Comparison of ENCODE assay signal across 8 cellular contexts in genomic region chr6:116101790-116102189, GRCh38. TPM values are rescaled to one million over a fixed set of nuclear protein-coding genes. Genes with fewer than 3 reads are reported as not detected.
DNase-seq lines count a peak whose midpoint lies in the region; ATAC-seq and TF ChIP-seq lines count a peak whose summit lies in the region.

No MANE protein-coding gene starts in this region.

- peaks cover 39 to 45% of the 10 kb centered on the region in 2 donors for H3K4me1 Mint-ChIP-seq in natural killer cell treated with Interleukin-12 subunit alpha and Interleukin-12 subunit beta and Interleukin-15 and Interleukin-18, amount 100 ng/mL, for 72 hours (ENCODE audit: low read depth in 2 of 2)

- H3K4me1 ChIP-seq in BE2C, result no peaks in the 10 kb centered on the region

- H3K27me3 Mint-ChIP-seq in natural killer cell treated with Interleukin-12 subunit alpha and Interleukin-12 subunit beta and Interleukin-15 and Interleukin-18, amount 100 ng/mL, for 72 hours, result no peaks in the 10 kb centered on the region

- ATAC-seq in natural killer cell treated with Interleukin-12 subunit alpha and Interleukin-12 subunit beta and Interleukin-15 and Interleukin-18, amount 100 ng/mL, for 72 hours, result no peak
- no peak for ATAC-seq in GM19455 (IDR thresholded peaks at IDR 0.05; ENCODE audit: unreplicated experiment)

- DNase-seq in BE2C (no peak), coronary artery (ENCODE audit: low spot score) (no peak), nucleus accumbens (lab: John Stamatoyannopoulos, UW) (no peak), NCI-H1930 (lab: John Stamatoyannopoulos, UW) (no peak), GF-D8 (lab: John Stamatoyannopoulos, UW) (no peak)
- no peak for DNase-seq in natural killer cell treated with Interleukin-12 subunit alpha and Interleukin-12 subunit beta and Interleukin-15 and Interleukin-18, amount 100 ng/mL, for 72 hours (ENCODE audit: low spot score)

- H3K9me3 ChIP-seq in BE2C, result no peaks in the 10 kb centered on the region
- H3K9me3 ChIP-seq in KOPT-K1 (ENCODE audit: insufficient read depth, low read length, poor library complexity, severe bottlenecking), result peaks cover under 1% of the 10 kb centered on the region

- H3K36me3 ChIP-seq in BE2C (no peaks in the 10 kb centered on the region), KOPT-K1 (ENCODE audit: insufficient read depth, low read length) (no peaks in the 10 kb centered on the region)

- no peaks in the 10 kb centered on the region for H3K36me3 Mint-ChIP-seq in natural killer cell treated with Interleukin-12 subunit alpha and Interleukin-12 subunit beta and Interleukin-15 and Interleukin-18, amount 100 ng/mL, for 72 hours

- peak overlapping the region; percentile 84 for H3K4me3 ChIP-seq in BE2C (ENCODE audit: low read depth, low read length)
- peak overlapping the region; percentile 86 for H3K4me3 ChIP-seq in coronary artery

- H3K4me3 Mint-ChIP-seq in natural killer cell treated with Interleukin-12 subunit alpha and Interleukin-12 subunit beta and Interleukin-15 and Interleukin-18, amount 100 ng/mL, for 72 hours, result peak overlapping the region; percentile 89

- TF ChIP-seq CTCF in BE2C (IDR thresholded peaks at IDR 0.05; ENCODE audit: low read depth, low read length), result no peak
- no peak for TF ChIP-seq CTCF in coronary artery (IDR thresholded peaks at IDR 0.05)

- H3K27me3 ChIP-seq in BE2C, result no peaks in the 10 kb centered on the region

- H3K27ac ChIP-seq in KOPT-K1 (ENCODE audit: low read depth, low read length, poor library complexity, severe bottlenecking) (peak overlapping the region; percentile 54), coronary artery (peak overlapping the region; percentile 92 to 96)

- peak overlapping the region; percentile 68 to 79 for H3K27ac Mint-ChIP-seq in natural killer cell treated with Interleukin-12 subunit alpha and Interleukin-12 subunit beta and Interleukin-15 and Interleukin-18, amount 100 ng/mL, for 72 hours

- no peaks in the 10 kb centered on the region for H3K9me3 Mint-ChIP-seq in natural killer cell treated with Interleukin-12 subunit alpha and Interleukin-12 subunit beta and Interleukin-15 and Interleukin-18, amount 100 ng/mL, for 72 hours

RNA-seq across cellular contexts. Expression of gene NT5DC1, which starts 1.1 kb away (rescaled TPM):
- polyA plus RNA-seq in BE2C (2012; ENCODE audit: insufficient read depth, insufficient read length, low read depth), result 6.9 TPM
- total RNA-seq in natural killer cell treated with Interleukin-12 subunit alpha and Interleukin-12 subunit beta and Interleukin-15 and Interleukin-18, amount 100 ng/mL, for 72 hours, result 10 to 100 TPM; 28.4 to 33.9 TPM

RNA-seq across cellular contexts. Expression of gene COL10A1, which starts 24.1 kb away (rescaled TPM):
- polyA plus RNA-seq in BE2C (2012; ENCODE audit: insufficient read depth, insufficient read length, low read depth), result not detected
- not detected for total RNA-seq in natural killer cell treated with Interleukin-12 subunit alpha and Interleukin-12 subunit beta and Interleukin-15 and Interleukin-18, amount 100 ng/mL, for 72 hours

RNA-seq across cellular contexts. Expression of gene FRK, which starts 41.1 kb away (rescaled TPM):
- polyA plus RNA-seq in BE2C (2012; ENCODE audit: insufficient read depth, insufficient read length, low read depth), result 0.05 TPM
- total RNA-seq in natural killer cell treated with Interleukin-12 subunit alpha and Interleukin-12 subunit beta and Interleukin-15 and Interleukin-18, amount 100 ng/mL, for 72 hours, result under 1 TPM in 1 of 2 donors, not detected in 1; 0.02 TPM
